In the genomic region with DNA sequence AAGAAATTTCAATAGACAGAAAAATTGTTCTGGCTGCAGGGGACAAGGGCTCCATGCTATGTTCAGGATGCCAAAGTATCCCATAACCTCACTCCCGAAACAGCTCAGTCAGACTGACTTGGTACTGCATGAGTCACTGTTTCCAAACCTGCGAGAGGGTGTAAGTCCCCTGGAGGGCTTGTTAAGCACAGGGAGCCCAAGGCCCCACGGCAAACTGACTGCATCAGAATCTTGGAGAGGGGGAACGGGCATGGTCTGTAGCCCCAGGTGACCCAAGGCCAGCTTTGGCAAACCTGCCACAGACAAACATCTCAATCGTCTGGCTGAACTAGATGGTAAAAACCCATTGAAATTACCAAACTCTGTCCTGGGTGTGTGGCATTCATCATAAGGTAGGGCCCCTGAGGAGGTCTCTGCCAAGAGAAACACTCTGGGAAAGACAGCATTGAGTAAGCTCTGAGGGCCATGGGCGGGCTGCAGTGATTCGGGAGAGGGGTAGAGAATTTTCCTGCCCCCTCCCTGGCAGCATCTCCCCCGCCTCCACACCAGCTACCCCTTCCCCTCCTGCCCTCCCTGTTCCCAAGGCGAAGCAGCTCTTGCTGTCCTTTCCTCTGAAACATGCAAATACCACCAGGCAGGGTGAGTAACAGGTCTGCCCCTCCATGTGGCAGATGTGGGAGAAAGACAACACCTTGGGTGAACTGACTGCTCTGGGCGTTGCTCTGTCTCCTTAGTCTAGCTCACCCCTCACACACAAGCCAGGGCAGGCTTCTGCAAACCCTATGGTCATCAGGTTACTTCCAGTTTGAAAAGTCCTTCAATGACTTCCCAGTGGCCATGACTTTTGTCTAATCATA, we compare ENCODE assay signal across 10 cellular contexts.
DNase-seq lines count a peak whose midpoint lies in the region; ATAC-seq and TF ChIP-seq lines count a peak whose summit lies in the region.
"Had no signal": no experiment of that assay in that cellular context is flagged by ENCODE, and none has a peak within 500 bp of the region (broad histone marks: within the 10 kb centered on the region; RNA-seq: fewer than 3 reads in every experiment).

No MANE protein-coding gene starts in this region.

- H3K9me3 ChIP-seq in SJSA1 (replicated peaks), result 0 out of 2 replicates have a peak, but pooled peaks cover 3% of the 10 kb centered on the region
- H3K9me3 ChIP-seq in thoracic aorta, result no peaks in the 10 kb centered on the region
- H3K9me3 ChIP-seq in adrenal gland (replicated peaks in 1 of 3), result no peaks in the 10 kb centered on the region
- H3K9me3 ChIP-seq: esophagus muscularis mucosa, lower lobe of right lung, testis had no signal

- intact Hi-C loops in adrenal gland (cut with DNase I), result no loop called here

- no peaks in the 10 kb centered on the region for H3K27me3 ChIP-seq in SJSA1 (replicated peaks)
- H3K27me3 ChIP-seq in thoracic aorta (replicated peaks; ENCODE audit: insufficient read depth), result no peaks in the 10 kb centered on the region
- H3K27me3 ChIP-seq in adrenal gland, result peaks cover 7% of the 10 kb centered on the region
- H3K27me3 ChIP-seq: testis had no signal

- H3K36me3 ChIP-seq in SJSA1, result no peaks in the 10 kb centered on the region
- no peaks in the 10 kb centered on the region for H3K36me3 ChIP-seq in thoracic aorta
- no peaks in the 10 kb centered on the region for H3K36me3 ChIP-seq in adrenal gland (replicated peaks in 1 of 2)
- H3K36me3 ChIP-seq: esophagus muscularis mucosa, lower lobe of right lung had no signal

- DNase-seq in HEK293T (ENCODE audit: extremely low spot score) (peak; percentile 21), SJSA1 (ENCODE audit: low read depth in 1 of 2, low spot score in 2 of 2) (peak; percentile 56 to 59), fibroblast of the aortic adventitia (ENCODE audit: low read depth) (peak; percentile 92), thoracic aorta (ENCODE audit: low spot score) (peak; percentile 31), NCI-H774 (lab: John Stamatoyannopoulos, UW) (no peak), globus pallidus (ENCODE audit: low spot score) (no peak), adrenal gland (no peak)
- DNase-seq: lower lobe of right lung, testis had no signal

- 72 to 83% (median 78%) methylated on average over 6 to 10 of the region's 10 CpGs for WGBS in adrenal gland, 4 donors

- H3K4me3 ChIP-seq in SJSA1 (no peak overlapping the region), fibroblast of the aortic adventitia (ENCODE audit: low read depth, low read length) (no peak overlapping the region), thoracic aorta (no peak overlapping the region), adrenal gland (no peak overlapping the region)
- H3K4me3 ChIP-seq: esophagus muscularis mucosa, lower lobe of right lung, testis had no signal

- H3K27ac ChIP-seq in SJSA1 (no peak overlapping the region), thoracic aorta (peak overlapping the region; percentile 78 to 86), adrenal gland (no peak overlapping the region)
- H3K27ac ChIP-seq: esophagus muscularis mucosa, lower lobe of right lung, testis had no signal

- no peak for TF ChIP-seq POLR2A in adrenal gland (IDR thresholded peaks at IDR 0.05)

- peak; percentile 99 for ATAC-seq in thoracic aorta (ENCODE audit: insufficient number of reproducible peaks, low FRiP score, low read depth)
- ATAC-seq: lower lobe of right lung had no signal

- H3K4me1 ChIP-seq in SJSA1 (replicated peaks), result peaks cover 35% of the 10 kb centered on the region
- H3K4me1 ChIP-seq in thoracic aorta (ENCODE audit: control insufficient read depth in 1 of 2, low read depth in 2 of 2), result peaks cover 7 to 34% of the 10 kb centered on the region in 2 donors
- H3K4me1 ChIP-seq in adrenal gland (replicated peaks in 1 of 2), result no peaks in the 10 kb centered on the region
- H3K4me1 ChIP-seq: esophagus muscularis mucosa, lower lobe of right lung, testis had no signal

- POLR2A ChIA-PET in HEK293T (lab: Yijun Ruan, JAX), result no interaction called here

- TF ChIP-seq CTCF in fibroblast of the aortic adventitia (IDR thresholded peaks at IDR 0.05; ENCODE audit: insufficient read depth, low read length) (no peak), thoracic aorta (IDR thresholded peaks at IDR 0.05) (no peak), adrenal gland (IDR thresholded peaks at IDR 0.05) (no peak)

- CTCF ChIA-PET in HEK293T (lab: Yijun Ruan, JAX), result no interaction called here

TF ChIP-seq in HEK293T, 16 proteins besides CTCF, POLR2A, EP300 and RAD21:
- TF ChIP-seq, protein P1, sequence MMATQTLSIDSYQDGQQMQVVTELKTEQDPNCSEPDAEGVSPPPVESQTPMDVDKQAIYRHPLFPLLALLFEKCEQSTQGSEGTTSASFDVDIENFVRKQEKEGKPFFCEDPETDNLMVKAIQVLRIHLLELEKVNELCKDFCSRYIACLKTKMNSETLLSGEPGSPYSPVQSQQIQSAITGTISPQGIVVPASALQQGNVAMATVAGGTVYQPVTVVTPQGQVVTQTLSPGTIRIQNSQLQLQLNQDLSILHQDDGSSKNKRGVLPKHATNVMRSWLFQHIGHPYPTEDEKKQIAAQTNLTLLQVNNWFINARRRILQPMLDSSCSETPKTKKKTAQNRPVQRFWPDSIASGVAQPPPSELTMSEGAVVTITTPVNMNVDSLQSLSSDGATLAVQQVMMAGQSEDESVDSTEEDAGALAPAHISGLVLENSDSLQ (IDR thresholded peaks at IDR 0.05), result no peak
- TF ChIP-seq ZNF384 (IDR thresholded peaks at IDR 0.05) (no peak), FOXK2 (IDR thresholded peaks at IDR 0.05) (no peak), SUZ12 (IDR thresholded peaks at IDR 0.05) (no peak), ARNT (IDR thresholded peaks at IDR 0.05) (no peak), TARDBP (IDR thresholded peaks at IDR 0.05) (no peak), FOXM1 (IDR thresholded peaks at IDR 0.05; ENCODE audit: borderline replicate concordance) (no peak), L3MBTL2 (conservative IDR thresholded peaks at IDR 0.05) (no peak), HDGF (IDR thresholded peaks at IDR 0.05; ENCODE audit: borderline replicate concordance) (no peak), SP1 (IDR thresholded peaks at IDR 0.05) (no peak), FOXA1 (IDR thresholded peaks at IDR 0.05) (no peak), LEF1 (IDR thresholded peaks at IDR 0.05; ENCODE audit: borderline replicate concordance) (no peak), BHLHE40 (IDR thresholded peaks at IDR 0.05; ENCODE audit: borderline replicate concordance) (no peak), ELF4 (IDR thresholded peaks at IDR 0.05) (no peak), NFRKB (IDR thresholded peaks at IDR 0.05) (no peak), CTBP1 (IDR thresholded peaks at IDR 0.05; ENCODE audit: borderline replicate concordance) (no peak)

Comparison
In these comparisons a context has a peak if more than half of its experiments do, and no peak if none do; other contexts are left out.
1. DNase-seq: peak in HEK293T (single experiment), SJSA1 (2 of 2), fibroblast of the aortic adventitia (single experiment) and thoracic aorta (single experiment); none in NCI-H774 (single experiment), globus pallidus (single experiment) and adrenal gland (0 of 7).
2. H3K27ac ChIP-seq: peak in thoracic aorta (2 of 2); none in SJSA1 (single experiment) and adrenal gland (0 of 5).